Comparison of ENCODE assay signal across 23 cellular contexts in the genomic region with DNA sequence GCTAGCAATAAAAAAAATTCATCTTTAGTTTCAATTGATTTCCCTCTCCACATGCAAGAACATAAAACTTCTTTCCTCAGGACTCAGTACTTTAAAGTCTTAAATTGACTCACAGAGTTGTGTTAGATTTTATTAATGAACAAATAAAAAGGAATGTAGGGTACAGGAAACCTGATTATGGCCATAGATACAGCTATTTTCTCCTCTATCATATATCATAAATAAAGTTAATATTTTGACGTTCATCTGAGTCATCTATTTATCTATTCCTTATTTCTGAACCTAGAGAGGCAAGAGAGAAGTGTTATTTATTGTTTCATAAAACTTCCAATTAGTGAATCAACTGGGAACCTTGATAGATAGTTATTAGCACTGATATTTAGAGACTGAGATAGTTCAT.
"Had no signal": no experiment of that assay in that cellular context is flagged by ENCODE, and none has a peak within 500 bp of the region (broad histone marks: within the 10 kb centered on the region; RNA-seq: fewer than 3 reads in every experiment).

No MANE protein-coding gene starts in this region.

- H3K4me3 ChIP-seq: esophagus squamous epithelium, hepatocyte, left ventricle myocardium inferior, psoas muscle, right atrium auricular region, spleen, suprapubic skin, tibial nerve had no signal

- H3K27me3 ChIP-seq: esophagus squamous epithelium, hepatocyte, right atrium auricular region, spleen, suprapubic skin, tibial nerve had no signal

- H3K27ac ChIP-seq: esophagus squamous epithelium, hepatocyte, left ventricle myocardium inferior, parathyroid adenoma, psoas muscle, right atrium auricular region, spleen, suprapubic skin, tibial nerve had no signal

- ATAC-seq: activated CD4-positive, alpha-beta T cell treated with anti-CD3 and anti-CD28 coated beads for 36 hours; activated CD8-positive, alpha-beta memory T cell treated with anti-CD3 and anti-CD28 coated beads, Interleukin-2, amount 10 ng/mL, durations not matched to agents 7 days and 5 days; activated CD8-positive, alpha-beta T cell treated with anti-CD3 and anti-CD28 coated beads, Interleukin-2, amount 10 ng/mL, durations not matched to agents 7 days and 5 days; activated naive CD4-positive, alpha-beta T cell treated with anti-CD3 and anti-CD28 coated beads, Interleukin-2, amount 50 U/mL, for 72 hours; naive thymus-derived CD8-positive, alpha-beta T cell; psoas muscle had no signal

- H3K9ac ChIP-seq: parathyroid adenoma had no signal

- DNase-seq: activated CD4-positive, alpha-beta T cell treated with anti-CD3 and anti-CD28 coated beads for 36 hours; activated CD4-positive, CD25-positive, alpha-beta regulatory T cell; activated CD8-positive, alpha-beta memory T cell treated with anti-CD3 and anti-CD28 coated beads, Interleukin-2, amount 10 ng/mL, durations not matched to agents 7 days and 5 days; activated CD8-positive, alpha-beta T cell treated with anti-CD3 and anti-CD28 coated beads, Interleukin-2, amount 10 ng/mL, durations not matched to agents 7 days and 5 days; activated T-cell treated with anti-CD3 and anti-CD28 coated beads, Interleukin-2, amount 50 U/mL, for 48 hours; anterior cingulate cortex; endodermal cell; esophagus squamous epithelium; foreskin melanocyte; islet precursor cell; left ventricle myocardium inferior; mammary epithelial cell; naive thymus-derived CD8-positive, alpha-beta T cell; nucleus accumbens; psoas muscle; spleen; stimulated activated naive CD4-positive, alpha-beta T cell had no signal

- H3K36me3 ChIP-seq: esophagus squamous epithelium, left ventricle myocardium inferior, right atrium auricular region, spleen, suprapubic skin, tibial nerve had no signal

- H3K9me3 ChIP-seq: psoas muscle, suprapubic skin had no signal

- H3K4me2 ChIP-seq: hepatocyte had no signal

- H3K79me2 ChIP-seq: hepatocyte, parathyroid adenoma had no signal

- H2AFZ ChIP-seq: hepatocyte, parathyroid adenoma had no signal

- H3K4me1 ChIP-seq: esophagus squamous epithelium, parathyroid adenoma, psoas muscle, spleen had no signal
